In the genomic region with DNA sequence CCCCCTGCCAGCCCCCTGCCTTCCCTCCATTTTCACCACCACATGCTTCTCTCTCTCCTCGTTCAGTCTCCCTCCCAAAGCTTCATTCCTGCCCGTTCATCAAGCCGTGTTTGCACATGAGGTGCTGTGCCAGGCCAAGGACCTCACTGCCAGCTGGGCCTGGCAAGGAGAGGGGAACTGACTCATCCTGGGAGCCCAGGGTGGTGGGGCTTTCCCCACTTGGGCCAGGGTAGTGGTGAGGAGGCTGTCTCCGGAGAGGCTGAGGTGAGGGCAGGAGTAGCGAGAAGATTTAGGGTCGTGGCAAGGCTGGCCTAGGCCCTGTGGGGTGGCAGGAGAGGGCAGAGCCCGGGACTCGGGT, we compare ENCODE assay signal across 12 cellular contexts. TPM values are rescaled to one million over a fixed set of nuclear protein-coding genes. Genes with fewer than 3 reads are reported as not detected.
A peak's percentile ranks its signal among the peaks of the same experiment; 100 is the strongest.
DNase-seq lines count a peak whose midpoint lies in the region; ATAC-seq lines count a peak whose summit lies in the region.
"Had no signal": no experiment of that assay in that cellular context is flagged by ENCODE, and none has a peak within 500 bp of the region (broad histone marks: within the 10 kb centered on the region; RNA-seq: fewer than 3 reads in every experiment).

No MANE protein-coding gene starts in this region.

- DNase-seq in A172 (ENCODE audit: low spot score): peak; percentile 92
- DNase-seq in H4 (ENCODE audit: low spot score): peak; percentile 29
- peak; percentile 88 for DNase-seq in astrocyte of the hippocampus (ENCODE audit: low read depth, low spot score)
- DNase-seq in medulla oblongata (ENCODE audit: extremely low spot score): peak; percentile 50
- DNase-seq in DMS153 (lab: John Stamatoyannopoulos, UW): no peak
- no peak for DNase-seq in cerebellar nuclear complex (lab: John Stamatoyannopoulos, UW)
- no peak for DNase-seq in activated CD4-positive, CD25-positive, alpha-beta regulatory T cell treated with anti-CD3 and anti-CD28 coated beads, Interleukin-2, amount 50 U/mL, for 72 hours
- DNase-seq: activated effector memory CD4-positive, alpha-beta T cell treated with anti-CD3 and anti-CD28 coated beads, Interleukin-2, amount 50 U/mL, for 16 hours; COR-L47; NCI-H1417 treated with DMSO at 0.1 percent for 48 hours; T-cell had no signal

- ATAC-seq in HG03280 (IDR thresholded peaks at IDR 0.05; ENCODE audit: unreplicated experiment): no peak
- ATAC-seq: T-cell had no signal

RNA-seq across cellular contexts. Expression of a gene that starts 30.4 kb away (rescaled TPM):
- 22.2 and 23.3 TPM in 2 replicates for total RNA-seq in A172 (2014; rRNA removed; shearing (Covaris generic))
- total RNA-seq in H4 (2014; rRNA removed; shearing (Covaris generic)): 2.4 and 3.2 TPM in 2 replicates

Comparison
In these comparisons a context has a peak if more than half of its experiments do, and no peak if none do; other contexts are left out.
1. DNase-seq: peak in A172 (single experiment), H4 (single experiment), astrocyte of the hippocampus (single experiment) and medulla oblongata (single experiment); none in DMS153 (single experiment), cerebellar nuclear complex (0 of 2) and activated CD4-positive, CD25-positive, alpha-beta regulatory T cell treated with anti-CD3 and anti-CD28 coated beads, Interleukin-2, amount 50 U/mL, for 72 hours (single experiment).